In the genomic region with DNA sequence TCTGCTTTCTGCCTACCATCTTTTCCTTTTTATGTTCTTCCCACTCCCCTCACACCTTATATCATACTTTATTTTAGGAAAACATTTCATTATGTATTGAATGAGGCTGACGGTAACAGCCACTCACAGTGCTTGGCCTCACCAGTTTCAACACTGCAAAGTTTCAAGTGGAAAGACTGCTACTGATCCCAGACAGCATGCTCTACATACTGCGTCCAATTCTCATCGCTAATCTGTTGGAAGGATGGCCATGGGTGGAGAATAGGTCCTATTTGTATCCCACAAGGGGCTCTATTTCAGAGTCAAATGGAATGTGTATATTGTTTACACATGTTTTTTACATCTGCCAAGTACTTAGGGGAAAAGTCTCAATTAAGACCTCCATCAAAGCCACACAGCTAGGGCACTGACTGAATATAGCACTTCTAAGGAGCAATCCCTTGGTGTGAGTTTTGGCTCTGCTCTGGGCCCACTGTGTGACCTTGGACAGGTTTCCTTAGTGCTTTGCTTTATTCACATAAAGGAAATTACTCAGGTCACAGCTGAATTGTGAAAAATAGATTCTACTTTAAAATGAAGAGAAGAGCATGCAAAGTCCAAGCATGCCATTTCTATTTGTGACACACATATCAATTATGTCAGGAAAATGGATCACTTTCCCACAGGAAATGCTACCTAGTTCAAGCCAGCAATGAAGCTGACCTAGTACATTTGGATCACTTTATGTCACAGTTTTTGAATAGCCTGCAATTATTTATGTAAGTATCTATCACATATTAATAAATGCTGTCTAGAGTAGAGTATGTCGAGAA, we compare ENCODE assay signal across 16 cellular contexts.
DNase-seq lines count a peak whose midpoint lies in the region; ATAC-seq and TF ChIP-seq lines count a peak whose summit lies in the region.
"Had no signal": no experiment of that assay in that cellular context is flagged by ENCODE, and none has a peak within 500 bp of the region (broad histone marks: within the 10 kb centered on the region; RNA-seq: fewer than 3 reads in every experiment).

No MANE protein-coding gene starts in this region.

- peaks cover 30% of the 10 kb centered on the region for H3F3A ChIP-seq in GM23248 (ENCODE audit: insufficient read depth)

- H3K9me2 ChIP-seq in GM23248 (ENCODE audit: insufficient read depth) = no peaks in the 10 kb centered on the region

- no peak for TF ChIP-seq CTCF in VCaP (conservative IDR thresholded peaks at IDR 0.05)
- no peak for TF ChIP-seq CTCF in heart right ventricle (IDR thresholded peaks at IDR 0.05)

- H3K36me3 ChIP-seq in GM23248 (ENCODE audit: low read depth) (no peaks in the 10 kb centered on the region), heart right ventricle (peaks cover 0 to 26% (median 0%) of the 10 kb centered on the region in 9 donors), skeletal muscle satellite cell (ENCODE audit: insufficient read depth, low read length) (no peaks in the 10 kb centered on the region)
- H3K36me3 ChIP-seq: BLaER1 treated with 17β-estradiol and CSF1 and Interleukin-3, amounts not matched to agents 10 nM and 100 nM; vagina had no signal

- POLR2A ChIA-PET in activated CD8-positive, alpha-beta T cell treated with anti-CD3 and anti-CD28 coated beads, Interleukin-2, amount 10 ng/mL, durations not matched to agents 7 days and 5 days (lab: Charles Lee) = no interaction called here

- H3K4me2 ChIP-seq in GM23248 (ENCODE audit: unreplicated experiment) (peak overlapping the region; percentile 79), skeletal muscle satellite cell (ENCODE audit: low read length) (peak overlapping the region; percentile 22)
- H3K4me2 ChIP-seq: BLaER1 treated with 17β-estradiol and CSF1 and Interleukin-3, amounts not matched to agents 10 nM and 100 nM had no signal

- H3K9ac ChIP-seq in GM23248 (no peak overlapping the region), skeletal muscle satellite cell (ENCODE audit: low read depth, low read length) (peak overlapping the region; percentile 24)
- H3K9ac ChIP-seq: BLaER1 treated with 17β-estradiol and CSF1 and Interleukin-3, amounts not matched to agents 10 nM and 100 nM had no signal

- H3K9me3 Mint-ChIP-seq in activated CD8-positive, alpha-beta T cell treated with anti-CD3 and anti-CD28 coated beads, Interleukin-2, amount 10 ng/mL, durations not matched to agents 7 days and 5 days (ENCODE audit: insufficient read depth) = no peaks in the 10 kb centered on the region
- H3K9me3 Mint-ChIP-seq: activated CD4-positive, alpha-beta memory T cell treated with anti-CD3 and anti-CD28 coated beads for 36 hours had no signal

- peaks cover 36% of the 10 kb centered on the region for H3K4me1 Mint-ChIP-seq in activated CD8-positive, alpha-beta T cell treated with anti-CD3 and anti-CD28 coated beads, Interleukin-2, amount 10 ng/mL, durations not matched to agents 7 days and 5 days (ENCODE audit: low read depth)

- no peak overlapping the region for H3K27ac Mint-ChIP-seq in activated CD8-positive, alpha-beta T cell treated with anti-CD3 and anti-CD28 coated beads, Interleukin-2, amount 10 ng/mL, durations not matched to agents 7 days and 5 days
- H3K27ac Mint-ChIP-seq: stimulated activated naive B cell treated with anti-CD40 and anti-IgM and Interleukin-4, amounts not matched to agents 10 μg/mL and 1 μg/mL and 100 μg/mL, for 72 hours had no signal

- H3K79me2 ChIP-seq in GM23248 (ENCODE audit: insufficient read depth) = no peaks in the 10 kb centered on the region

- peak overlapping the region; percentile 50 for H3K27ac ChIP-seq in GM23248
- peak overlapping the region; percentile 71 for H3K27ac ChIP-seq in VCaP
- H3K27ac ChIP-seq in heart right ventricle = peak overlapping the region in 9 of 10 donors; percentile 14 to 59 (median 48)
- H3K27ac ChIP-seq: BLaER1 treated with 17β-estradiol and CSF1 and Interleukin-3, amounts not matched to agents 10 nM and 100 nM; vagina had no signal

- peaks cover 26% of the 10 kb centered on the region for H3K4me1 ChIP-seq in GM23248 (ENCODE audit: insufficient read depth)
- peaks cover 5 to 45% (median 23%) of the 10 kb centered on the region in 9 donors for H3K4me1 ChIP-seq in heart right ventricle
- peaks cover 24% of the 10 kb centered on the region for H3K4me1 ChIP-seq in skeletal muscle satellite cell (ENCODE audit: control insufficient read depth, insufficient read depth, low read length)

- 46 to 54% methylated on average over 4 of the region's 4 CpGs for WGBS in GM23248 (ENCODE audit: low coverage in 1 of 2, low lambda C conversion rate in 2 of 2, missing lambda C conversion rate in 2 of 2), 2 experiments
- WGBS in heart right ventricle, 2 donors = 31 to 42% methylated on average over 4 of the region's 4 CpGs

- peak; percentile 75 to 98 (median 86) for ATAC-seq in heart right ventricle
- ATAC-seq in activated CD8-positive, alpha-beta T cell treated with anti-CD3 and anti-CD28 coated beads, Interleukin-2, amount 10 ng/mL, durations not matched to agents 7 days and 5 days = no peak
- ATAC-seq: stimulated activated naive B cell treated with anti-CD40 and anti-IgM and Interleukin-4, amounts not matched to agents 10 μg/mL and 1 μg/mL and 100 μg/mL, for 72 hours had no signal

- H3K9me3 ChIP-seq in GM23248 (ENCODE audit: low read depth) = no peaks in the 10 kb centered on the region
- H3K9me3 ChIP-seq in heart right ventricle = no peaks in the 10 kb centered on the region
- H3K9me3 ChIP-seq in skeletal muscle satellite cell (replicated peaks; ENCODE audit: low read length) = no peaks in the 10 kb centered on the region
- H3K9me3 ChIP-seq: BLaER1 treated with 17β-estradiol and CSF1 and Interleukin-3, amounts not matched to agents 10 nM and 100 nM; vagina had no signal

- in situ Hi-C loops in GM23248 (cut with MboI) = no loop called here

- CTCF ChIA-PET in activated CD8-positive, alpha-beta T cell treated with anti-CD3 and anti-CD28 coated beads, Interleukin-2, amount 10 ng/mL, durations not matched to agents 7 days and 5 days (lab: Charles Lee) = interaction anchor here (0.6 to 1.4 kb wide), 2 partner anchors 54 to 170 kb away, joined by 3 read pairs; no protein-coding TSS in a partner anchor

- no peaks in the 10 kb centered on the region for H4K20me1 ChIP-seq in GM23248 (ENCODE audit: insufficient read depth)
- H4K20me1 ChIP-seq: BLaER1 treated with 17β-estradiol and CSF1 and Interleukin-3, amounts not matched to agents 10 nM and 100 nM had no signal

- DNase-seq in GM23248 = peak; percentile 37
- no peak for DNase-seq in heart right ventricle
- DNase-seq in activated CD8-positive, alpha-beta T cell treated with anti-CD3 and anti-CD28 coated beads, Interleukin-2, amount 10 ng/mL, durations not matched to agents 7 days and 5 days = no peak
- DNase-seq in SW480 (ENCODE audit: low spot score) = no peak
- DNase-seq in ureter (ENCODE audit: low spot score) = no peak
- DNase-seq: activated CD4-positive, alpha-beta memory T cell treated with anti-CD3 and anti-CD28 coated beads for 36 hours; activated effector memory CD4-positive, alpha-beta T cell treated with Interleukin-2 at 50 U/mL for 16 hours; NCI-H1092 treated with DMSO at 0.1 percent for 48 hours; NCI-H2171; SHP77; small intestine; stimulated activated naive B cell treated with anti-CD40 and anti-IgM and Interleukin-4, amounts not matched to agents 10 μg/mL and 1 μg/mL and 100 μg/mL, for 72 hours had no signal

- peak overlapping the region; percentile 33 for H3K4me3 ChIP-seq in GM23248
- H3K4me3 ChIP-seq in heart right ventricle = no peak overlapping the region
- H3K4me3 ChIP-seq in skeletal muscle satellite cell (ENCODE audit: low read length) = no peak overlapping the region
- H3K4me3 ChIP-seq: BLaER1 treated with 17β-estradiol and CSF1 and Interleukin-3, amounts not matched to agents 10 nM and 100 nM; vagina had no signal

- no peaks in the 10 kb centered on the region for H3K27me3 Mint-ChIP-seq in activated CD8-positive, alpha-beta T cell treated with anti-CD3 and anti-CD28 coated beads, Interleukin-2, amount 10 ng/mL, durations not matched to agents 7 days and 5 days (ENCODE audit: low read depth)
- H3K27me3 Mint-ChIP-seq: activated CD4-positive, alpha-beta memory T cell treated with anti-CD3 and anti-CD28 coated beads for 36 hours; stimulated activated naive B cell treated with anti-CD40 and anti-IgM and Interleukin-4, amounts not matched to agents 10 μg/mL and 1 μg/mL and 100 μg/mL, for 72 hours had no signal

- intact Hi-C loops in heart right ventricle (cut with DNase I) = loop anchor here in 2 of 10 donors (10.0 kb wide), 1 partner anchor 209 kb away; no protein-coding TSS in a partner anchor

- peaks cover 16% of the 10 kb centered on the region for H3K36me3 Mint-ChIP-seq in activated CD8-positive, alpha-beta T cell treated with anti-CD3 and anti-CD28 coated beads, Interleukin-2, amount 10 ng/mL, durations not matched to agents 7 days and 5 days (ENCODE audit: low read depth)
- H3K36me3 Mint-ChIP-seq: stimulated activated naive B cell treated with anti-CD40 and anti-IgM and Interleukin-4, amounts not matched to agents 10 μg/mL and 1 μg/mL and 100 μg/mL, for 72 hours had no signal

- no peak overlapping the region for H3K4me3 Mint-ChIP-seq in activated CD8-positive, alpha-beta T cell treated with anti-CD3 and anti-CD28 coated beads, Interleukin-2, amount 10 ng/mL, durations not matched to agents 7 days and 5 days
- H3K4me3 Mint-ChIP-seq: stimulated activated naive B cell treated with anti-CD40 and anti-IgM and Interleukin-4, amounts not matched to agents 10 μg/mL and 1 μg/mL and 100 μg/mL, for 72 hours had no signal

- H3K27me3 ChIP-seq in GM23248 (replicated peaks; ENCODE audit: insufficient read depth) = no peaks in the 10 kb centered on the region
- H3K27me3 ChIP-seq in heart right ventricle = no peaks in the 10 kb centered on the region
- no peaks in the 10 kb centered on the region for H3K27me3 ChIP-seq in skeletal muscle satellite cell (ENCODE audit: control insufficient read depth, insufficient read depth, low read length)
- H3K27me3 ChIP-seq: BLaER1 treated with 17β-estradiol and CSF1 and Interleukin-3, amounts not matched to agents 10 nM and 100 nM; vagina had no signal

- peak overlapping the region; percentile 36; the same call in 1 of the 2 replicates for H2AFZ ChIP-seq in GM23248
